In the genomic region with DNA sequence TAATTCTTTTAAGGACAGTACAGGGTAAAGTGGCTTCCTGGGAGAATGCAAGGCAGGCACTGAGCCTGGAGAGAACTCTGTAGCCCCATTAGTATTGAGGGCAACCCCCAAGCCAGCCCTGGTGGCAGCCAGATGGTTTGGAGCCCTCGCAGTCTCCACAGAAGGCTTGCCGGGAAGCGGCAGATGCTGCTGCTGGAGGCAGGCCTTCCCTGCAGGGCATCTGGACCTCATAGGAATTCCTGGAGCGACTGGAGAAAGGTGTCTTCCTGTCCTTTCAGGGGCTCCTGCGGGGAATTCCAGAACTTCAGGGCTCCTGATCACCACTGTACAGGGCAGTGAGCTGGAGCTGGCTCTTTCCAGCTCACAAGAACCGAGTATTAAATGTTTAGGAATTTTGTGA, we compare ENCODE assay signal across 18 cellular contexts.
DNase-seq lines count a peak whose midpoint lies in the region; ATAC-seq and TF ChIP-seq lines count a peak whose summit lies in the region.
"Had no signal": no experiment of that assay in that cellular context is flagged by ENCODE, and none has a peak within 500 bp of the region (broad histone marks: within the 10 kb centered on the region; RNA-seq: fewer than 3 reads in every experiment).

No MANE protein-coding gene starts in this region.

- no peak overlapping the region for H2AFZ ChIP-seq in mesenchymal stem cell (ENCODE audit: low read depth, low read length)

- H3K27ac Mint-ChIP-seq in WTC11 = no peak overlapping the region

- H3K9me3 Mint-ChIP-seq in WTC11 = peaks cover 14% of the 10 kb centered on the region
- H3K9me3 Mint-ChIP-seq: CD8-positive, alpha-beta memory T cell had no signal

- no peak overlapping the region for H3K4ac ChIP-seq in mesenchymal stem cell (ENCODE audit: low read depth in 1 of 2, low read length in 2 of 2)

- H3K4me1 ChIP-seq in mesenchymal stem cell (ENCODE audit: control insufficient read depth, insufficient read depth, low read depth, low read length) = peaks cover 11% of the 10 kb centered on the region
- H3K4me1 ChIP-seq: HAP-1 had no signal

- H3K27ac ChIP-seq in mesenchymal stem cell (ENCODE audit: low read length, poor library complexity, severe bottlenecking) = no peak overlapping the region
- H3K27ac ChIP-seq: BLaER1 treated with 17β-estradiol and CSF1 and Interleukin-3, amounts not matched to agents 10 nM and 100 nM had no signal

- H4K91ac ChIP-seq in mesenchymal stem cell (ENCODE audit: low read length) = no peak overlapping the region

- H2BK5ac ChIP-seq in mesenchymal stem cell (ENCODE audit: low read depth, low read length, poor library complexity, severe bottlenecking) = no peak overlapping the region

- CTCF ChIA-PET in WTC11 (lab: Charles Lee) = no interaction called here

- H3K23ac ChIP-seq in mesenchymal stem cell (ENCODE audit: low read length in 2 of 2) = no peak overlapping the region

- no peak overlapping the region for H2AK5ac ChIP-seq in mesenchymal stem cell (ENCODE audit: low read length, severe bottlenecking)

- DNase-seq in NCI-H82 (lab: John Stamatoyannopoulos, UW) (peak; percentile 69), NCI-H82 treated with DMSO at 0.1 percent for 48 hours (lab: John Stamatoyannopoulos, UW; ENCODE audit: unreplicated experiment) (no peak), NCI-H1694 (lab: John Stamatoyannopoulos, UW) (peak; percentile 55), WTC11 (ENCODE audit: low spot score) (peak; percentile 41), mesenchymal stem cell (no peak), T1000 (lab: John Stamatoyannopoulos, UW) (no peak)
- DNase-seq in stimulated activated CD4-positive, alpha-beta T cell treated with anti-CD3 and anti-CD28 coated beads, Interleukin-1b, Interleukin-23, amount 100 ng/mL, for 48 hours = no peak
- DNase-seq: 8988T; CD8-positive, alpha-beta memory T cell; NCI-H1048; NCI-H146; NCI-H2107; NCI-H345; SHP77 treated with DMSO at 0.1 percent for 48 hours had no signal

- H3K4me2 ChIP-seq in mesenchymal stem cell (ENCODE audit: low read length, poor library complexity, severe bottlenecking) = no peak overlapping the region
- H3K4me2 ChIP-seq: BLaER1 treated with 17β-estradiol and CSF1 and Interleukin-3, amounts not matched to agents 10 nM and 100 nM had no signal

- peaks cover 60% of the 10 kb centered on the region for H3K4me1 Mint-ChIP-seq in WTC11

- H4K8ac ChIP-seq in mesenchymal stem cell (ENCODE audit: low read length) = no peak overlapping the region

- no peak overlapping the region for H2BK12ac ChIP-seq in mesenchymal stem cell (ENCODE audit: low read length in 2 of 2)

- no peak overlapping the region for H3K9ac ChIP-seq in mesenchymal stem cell (ENCODE audit: low read length)
- H3K9ac ChIP-seq: BLaER1 treated with 17β-estradiol and CSF1 and Interleukin-3, amounts not matched to agents 10 nM and 100 nM had no signal

- H3K4me3 Mint-ChIP-seq in WTC11 = no peak overlapping the region
- H3K4me3 Mint-ChIP-seq: CD8-positive, alpha-beta memory T cell had no signal

- H3K4me3 ChIP-seq in mesenchymal stem cell (ENCODE audit: insufficient read depth in 1 of 2, low read depth in 1 of 2, low read length in 2 of 2) = no peak overlapping the region
- H3K4me3 ChIP-seq: BLaER1 treated with 17β-estradiol and CSF1 and Interleukin-3, amounts not matched to agents 10 nM and 100 nM; HAP-1 had no signal

- ATAC-seq in WTC11 = peak; percentile 43
- no peak for ATAC-seq in GM18511 (IDR thresholded peaks at IDR 0.05; ENCODE audit: unreplicated experiment)
- ATAC-seq: SK-N-SH treated with all-trans-retinoic acid at 6 μM for 48 hours had no signal

- 85% methylated on average over 5 of the region's 6 CpGs for WGBS in mesenchymal stem cell

- TF ChIP-seq CTCF in WTC11 (IDR thresholded peaks at IDR 0.05) = no peak

- H3K18ac ChIP-seq in mesenchymal stem cell (ENCODE audit: low read depth in 1 of 2, low read length in 2 of 2) = no peak overlapping the region

- POLR2A ChIA-PET in WTC11 (lab: Charles Lee) = no interaction called here

- no peak overlapping the region for H2BK120ac ChIP-seq in mesenchymal stem cell (ENCODE audit: low read depth, low read length)

- peaks cover 11% of the 10 kb centered on the region for H3K36me3 Mint-ChIP-seq in WTC11

- H3K27me3 Mint-ChIP-seq in WTC11 (ENCODE audit: low read depth) = peaks cover 9% of the 10 kb centered on the region
- H3K27me3 Mint-ChIP-seq: CD8-positive, alpha-beta memory T cell had no signal

- peak overlapping the region; percentile 81 for H2BK15ac ChIP-seq in mesenchymal stem cell (ENCODE audit: low read depth, poor library complexity, severe bottlenecking)

- no peaks in the 10 kb centered on the region for H3K36me3 ChIP-seq in mesenchymal stem cell (ENCODE audit: control insufficient read depth in 1 of 2, insufficient read depth in 2 of 2, low read depth in 1 of 2, low read length in 2 of 2)
- H3K36me3 ChIP-seq: HAP-1 had no signal

- peaks cover 0 to 3% of the 10 kb centered on the region in 2 experiments for H3K27me3 ChIP-seq in mesenchymal stem cell (ENCODE audit: control insufficient read depth in 1 of 2, insufficient read depth in 1 of 2, low read length in 2 of 2)
- H3K27me3 ChIP-seq: BLaER1 treated with 17β-estradiol and CSF1 and Interleukin-3, amounts not matched to agents 10 nM and 100 nM had no signal

- no peaks in the 10 kb centered on the region for H3K9me3 ChIP-seq in mesenchymal stem cell (ENCODE audit: control insufficient read depth, low read length)
- H3K9me3 ChIP-seq: HAP-1 had no signal

- no peak overlapping the region for H3K14ac ChIP-seq in mesenchymal stem cell (ENCODE audit: low read length in 2 of 2)

- H3K79me1 ChIP-seq in mesenchymal stem cell (replicated peaks; ENCODE audit: low read length, poor library complexity, severe bottlenecking) = peaks cover 1% of the 10 kb centered on the region

TF ChIP-seq in WTC11, 78 proteins besides CTCF, POLR2A, EP300 and RAD21:
- peak; percentile 91 for TF ChIP-seq ZNF423 (CRISPR knock-in tag; IDR thresholded peaks at IDR 0.05)
- no peak for TF ChIP-seq ZNF317 (CRISPR knock-in tag; IDR thresholded peaks at IDR 0.05; ENCODE audit: borderline replicate concordance, low read depth)

Comparison
In these comparisons a context has a peak if more than half of its experiments do, and no peak if none do; other contexts are left out.
1. DNase-seq: peak in NCI-H82 (single experiment), NCI-H1694 (single experiment) and WTC11 (single experiment); none in NCI-H82 treated with DMSO at 0.1 percent for 48 hours (single experiment), mesenchymal stem cell (single experiment), T1000 (single experiment) and stimulated activated CD4-positive, alpha-beta T cell treated with anti-CD3 and anti-CD28 coated beads, Interleukin-1b, Interleukin-23, amount 100 ng/mL, for 48 hours (single experiment).